In genomic region chr19:52898101-52898500, GRCh38 we compare ENCODE assay signal across 8 cellular contexts. TPM values are rescaled to one million over a fixed set of nuclear protein-coding genes. Genes with fewer than 3 reads are reported as not detected.
DNase-seq lines count a peak whose midpoint lies in the region; FAIRE-seq and TF ChIP-seq lines count a peak whose summit lies in the region.

No MANE protein-coding gene starts in this region.

- H3K27ac Mint-ChIP-seq in activated CD4-positive, alpha-beta memory T cell treated with anti-CD3 and anti-CD28 coated beads for 36 hours: no peak overlapping the region

- H3K4me3 ChIP-seq in GM08714 (ENCODE audit: low read length) (peak overlapping the region; percentile 7; the same call in 1 of the 2 replicates), right atrium auricular region (peak overlapping the region; percentile 61 to 80), sigmoid colon (peak overlapping the region; percentile 61 to 81 (median 72))

- intact Hi-C loops in activated CD4-positive, alpha-beta memory T cell treated with anti-CD3 and anti-CD28 coated beads for 36 hours (cut with micrococcal nuclease): no loop called here
- intact Hi-C loops in sigmoid colon (cut with DNase I): loop anchor here (2.0 to 5.0 kb wide), 2 partner anchors 44 to 163 kb away; partner anchors contain the start of gene ZNF611

- CTCF ChIA-PET in activated CD4-positive, alpha-beta memory T cell treated with anti-CD3 and anti-CD28 coated beads for 36 hours (lab: Charles Lee): no interaction called here

- TF ChIP-seq CTCF in right atrium auricular region (IDR thresholded peaks at IDR 0.05): no peak
- TF ChIP-seq CTCF in sigmoid colon (IDR thresholded peaks at IDR 0.05): no peak

- FAIRE-seq in GM12891 (lab: Jason Lieb, UNC): no peak

- no peak for TF ChIP-seq POLR2A in sigmoid colon (IDR thresholded peaks at IDR 0.05)
- no peak for TF ChIP-seq POLR2A in GM12891 (IDR thresholded peaks at IDR 0.05; ENCODE audit: low read depth, low read length)

- H3K27me3 Mint-ChIP-seq in activated CD4-positive, alpha-beta memory T cell treated with anti-CD3 and anti-CD28 coated beads for 36 hours: no peaks in the 10 kb centered on the region

- H3K36me3 Mint-ChIP-seq in activated CD4-positive, alpha-beta memory T cell treated with anti-CD3 and anti-CD28 coated beads for 36 hours: peaks cover 9% of the 10 kb centered on the region

- H3K27me3 ChIP-seq in right atrium auricular region: no peaks in the 10 kb centered on the region
- H3K27me3 ChIP-seq in sigmoid colon: no peaks in the 10 kb centered on the region

- no peaks in the 10 kb centered on the region for H3K9me3 ChIP-seq in right atrium auricular region
- H3K9me3 ChIP-seq in sigmoid colon: no peaks in the 10 kb centered on the region

- H3K36me3 ChIP-seq in right atrium auricular region (peaks cover 2% of the 10 kb centered on the region), sigmoid colon (peaks cover 0 to 8% (median 2%) of the 10 kb centered on the region in 4 donors)

- H3K27ac ChIP-seq in right atrium auricular region (peak overlapping the region; percentile 83 to 90), sigmoid colon (peak overlapping the region; percentile 87 to 96 (median 92))

- POLR2A ChIA-PET in activated CD4-positive, alpha-beta memory T cell treated with anti-CD3 and anti-CD28 coated beads for 36 hours (lab: Charles Lee): no interaction called here

- peak overlapping the region; percentile 87 for H3K4me3 Mint-ChIP-seq in activated CD4-positive, alpha-beta memory T cell treated with anti-CD3 and anti-CD28 coated beads for 36 hours

- no peaks in the 10 kb centered on the region for H3K9me3 Mint-ChIP-seq in activated CD4-positive, alpha-beta memory T cell treated with anti-CD3 and anti-CD28 coated beads for 36 hours

- no peak for DNase-seq in activated CD4-positive, alpha-beta memory T cell treated with anti-CD3 and anti-CD28 coated beads for 36 hours
- DNase-seq in right atrium auricular region (ENCODE audit: low spot score): no peak
- no peak for DNase-seq in sigmoid colon
- no peak for DNase-seq in NCI-H774 (lab: John Stamatoyannopoulos, UW)
- no peak for DNase-seq in inferior parietal cortex (ENCODE audit: extremely low spot score)
- DNase-seq in ACHN: no peak
- DNase-seq in GM12891 (ENCODE audit: insufficient read length, low spot score): no peak

- H3K4me1 ChIP-seq in right atrium auricular region (peaks cover 0 to 14% of the 10 kb centered on the region in 2 donors), sigmoid colon (peaks cover 0 to 19% (median 17%) of the 10 kb centered on the region in 4 donors)

- TF ChIP-seq EP300 in sigmoid colon (IDR thresholded peaks at IDR 0.05): no peak

- H3K4me1 Mint-ChIP-seq in activated CD4-positive, alpha-beta memory T cell treated with anti-CD3 and anti-CD28 coated beads for 36 hours (ENCODE audit: low read depth): peaks cover 11% of the 10 kb centered on the region

- 83 to 96% methylated on average over 15 of the region's 15 CpGs for WGBS in sigmoid colon, 2 donors

- in situ Hi-C loops in ACHN (cut with HindIII; ENCODE audit: low pct_ligation_motif_present, low pct_unique_long_range_greater_than_20kb, low sequenced_read_pairs): no loop called here

TF ChIP-seq in GM12891, 5 proteins besides CTCF, POLR2A, EP300 and RAD21:
- no peak for TF ChIP-seq POU2F2 (IDR thresholded peaks at IDR 0.05; ENCODE audit: low read depth, low read length)
- no peak for TF ChIP-seq SPI1 (IDR thresholded peaks at IDR 0.05; ENCODE audit: low read depth, low read length)
- TF ChIP-seq PAX5 (IDR thresholded peaks at IDR 0.05; ENCODE audit: insufficient read depth, low read length, severe bottlenecking): no peak

RNA-seq across cellular contexts. Expression of gene ZNF320, which starts 0.7 kb away (rescaled TPM):
- total RNA-seq in activated CD4-positive, alpha-beta memory T cell treated with anti-CD3 and anti-CD28 coated beads for 36 hours: 1 to 10 TPM; 5.4 to 7.0 TPM
- total RNA-seq in right atrium auricular region: 1 to 10 TPM; 5.3 to 9.3 TPM
- total RNA-seq in sigmoid colon: 10 to 100 TPM in 3 of 4 donors, 1 to 10 TPM in 1; 9.0 to 21.8 (median 15.0) TPM
- 1 to 10 TPM; 1.4 to 8.5 (median 6.6) TPM for polyA plus RNA-seq in sigmoid colon
- polyA plus RNA-seq in GM12891 (2012; ENCODE audit: low read depth, missing spikeins): 2.2 TPM

RNA-seq across cellular contexts. Expression of gene ZNF888, which starts 25.1 kb away (rescaled TPM):
- total RNA-seq in activated CD4-positive, alpha-beta memory T cell treated with anti-CD3 and anti-CD28 coated beads for 36 hours: 1 to 10 TPM; 5.0 to 6.3 TPM
- total RNA-seq in right atrium auricular region (1 to 10 TPM in 1 of 2 donors, under 1 TPM in 1; 0.74 to 1.3 TPM), sigmoid colon (1 to 10 TPM; 1.8 to 3.9 (median 3.6) TPM)
- 1 to 10 TPM; 1.8 to 5.0 (median 4.6) TPM for polyA plus RNA-seq in sigmoid colon
- polyA plus RNA-seq in GM12891 (2012; ENCODE audit: low read depth, missing spikeins): 2.0 TPM

RNA-seq across cellular contexts. Expression of gene ZNF468, which starts 40.7 kb away (rescaled TPM):
- total RNA-seq in activated CD4-positive, alpha-beta memory T cell treated with anti-CD3 and anti-CD28 coated beads for 36 hours: 10 to 100 TPM in 1 of 2 experiments, 1 to 10 TPM in 1; 8.5 to 10.3 TPM
- total RNA-seq in right atrium auricular region (10 to 100 TPM in 1 of 2 donors, 1 to 10 TPM in 1; 7.1 to 13.8 TPM), sigmoid colon (10 to 100 TPM in 3 of 4 donors, 1 to 10 TPM in 1; 9.8 to 17.1 (median 11.6) TPM)
- 10 to 100 TPM in 2 of 3 donors, 1 to 10 TPM in 1; 6.9 to 15.0 (median 10.2) TPM for polyA plus RNA-seq in sigmoid colon
- polyA plus RNA-seq in GM12891 (2012; ENCODE audit: low read depth, missing spikeins): 4.7 TPM

Comparison
In these comparisons a context has a peak if more than half of its experiments do, and no peak if none do; other contexts are left out.
1. H3K4me3 ChIP-seq: peak in every context shown above with its lines; median percentile 72 in sigmoid colon; 70 in right atrium auricular region; 7 in GM08714.